1 cellular context compared by ENCODE assay signal in the genomic region with DNA sequence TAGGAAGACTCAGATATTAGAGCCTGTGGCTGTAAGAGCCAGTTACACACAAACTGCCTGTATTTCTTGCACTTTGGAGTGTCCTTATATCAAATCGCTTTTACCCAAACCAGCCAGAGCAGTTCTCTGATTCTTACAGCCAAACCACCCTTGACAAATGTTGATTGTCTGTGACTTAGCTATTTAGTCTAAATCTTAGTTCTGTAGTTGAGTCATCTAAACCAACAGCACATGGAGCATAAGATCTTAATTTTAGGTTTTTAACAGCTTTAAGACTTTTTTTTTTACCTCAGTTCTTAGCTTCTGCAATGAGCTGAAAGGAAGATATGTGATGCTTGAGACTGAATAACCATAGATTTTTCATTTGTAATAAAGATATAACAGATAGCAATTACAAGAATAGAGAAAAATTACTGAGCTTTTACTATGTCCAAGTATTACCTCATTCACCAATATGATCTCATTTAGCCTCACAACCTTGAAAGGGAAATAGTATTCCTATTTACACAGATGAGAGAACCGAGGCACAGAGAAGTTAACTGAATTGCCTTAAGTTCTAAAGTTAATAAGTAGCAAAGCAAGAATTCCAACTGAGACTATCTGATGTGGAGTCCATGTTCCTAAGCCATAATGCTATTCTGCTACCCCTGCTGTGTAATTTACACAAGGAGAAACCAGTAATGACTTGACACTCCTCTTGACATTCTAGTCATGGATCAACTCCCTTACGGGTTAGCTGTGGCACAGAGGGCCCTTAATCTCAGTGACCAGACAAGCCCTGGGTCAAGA.
TF ChIP-seq lines count a peak whose summit lies in the region.

No MANE protein-coding gene starts in this region.

TF ChIP-seq in K562, 482 proteins besides CTCF, POLR2A, EP300 and RAD21 (continued from another document):
- TF ChIP-seq, protein P1, sequence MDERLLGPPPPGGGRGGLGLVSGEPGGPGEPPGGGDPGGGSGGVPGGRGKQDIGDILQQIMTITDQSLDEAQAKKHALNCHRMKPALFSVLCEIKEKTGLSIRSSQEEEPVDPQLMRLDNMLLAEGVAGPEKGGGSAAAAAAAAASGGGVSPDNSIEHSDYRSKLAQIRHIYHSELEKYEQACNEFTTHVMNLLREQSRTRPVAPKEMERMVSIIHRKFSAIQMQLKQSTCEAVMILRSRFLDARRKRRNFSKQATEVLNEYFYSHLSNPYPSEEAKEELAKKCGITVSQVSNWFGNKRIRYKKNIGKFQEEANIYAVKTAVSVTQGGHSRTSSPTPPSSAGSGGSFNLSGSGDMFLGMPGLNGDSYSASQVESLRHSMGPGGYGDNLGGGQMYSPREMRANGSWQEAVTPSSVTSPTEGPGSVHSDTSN (CRISPR knock-in tag; IDR thresholded peaks at IDR 0.05; ENCODE audit: low read depth): no peak
- TF ChIP-seq, protein P1 (tag; conservative IDR thresholded peaks at IDR 0.05; ENCODE audit: low read depth): no peak
- TF ChIP-seq, protein P2, sequence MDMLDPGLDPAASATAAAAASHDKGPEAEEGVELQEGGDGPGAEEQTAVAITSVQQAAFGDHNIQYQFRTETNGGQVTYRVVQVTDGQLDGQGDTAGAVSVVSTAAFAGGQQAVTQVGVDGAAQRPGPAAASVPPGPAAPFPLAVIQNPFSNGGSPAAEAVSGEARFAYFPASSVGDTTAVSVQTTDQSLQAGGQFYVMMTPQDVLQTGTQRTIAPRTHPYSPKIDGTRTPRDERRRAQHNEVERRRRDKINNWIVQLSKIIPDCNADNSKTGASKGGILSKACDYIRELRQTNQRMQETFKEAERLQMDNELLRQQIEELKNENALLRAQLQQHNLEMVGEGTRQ (CRISPR knock-in tag; IDR thresholded peaks at IDR 0.05): no peak
- TF ChIP-seq, protein P3, sequence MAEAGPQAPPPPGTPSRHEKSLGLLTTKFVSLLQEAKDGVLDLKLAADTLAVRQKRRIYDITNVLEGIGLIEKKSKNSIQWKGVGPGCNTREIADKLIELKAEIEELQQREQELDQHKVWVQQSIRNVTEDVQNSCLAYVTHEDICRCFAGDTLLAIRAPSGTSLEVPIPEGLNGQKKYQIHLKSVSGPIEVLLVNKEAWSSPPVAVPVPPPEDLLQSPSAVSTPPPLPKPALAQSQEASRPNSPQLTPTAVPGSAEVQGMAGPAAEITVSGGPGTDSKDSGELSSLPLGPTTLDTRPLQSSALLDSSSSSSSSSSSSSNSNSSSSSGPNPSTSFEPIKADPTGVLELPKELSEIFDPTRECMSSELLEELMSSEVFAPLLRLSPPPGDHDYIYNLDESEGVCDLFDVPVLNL (CRISPR knock-in tag; IDR thresholded peaks at IDR 0.05; ENCODE audit: low read depth): no peak
- peak; percentile 39; the same call in 1 of the 2 replicates for TF ChIP-seq CBFA2T3 (IDR thresholded peaks at IDR 0.05)
- no peak for TF ChIP-seq MCM7 (IDR thresholded peaks at IDR 0.05)
TF ChIP-seq in K562: peak in this region for 2.
